Comparison of ENCODE assay signal across 27 cellular contexts in the genomic region with DNA sequence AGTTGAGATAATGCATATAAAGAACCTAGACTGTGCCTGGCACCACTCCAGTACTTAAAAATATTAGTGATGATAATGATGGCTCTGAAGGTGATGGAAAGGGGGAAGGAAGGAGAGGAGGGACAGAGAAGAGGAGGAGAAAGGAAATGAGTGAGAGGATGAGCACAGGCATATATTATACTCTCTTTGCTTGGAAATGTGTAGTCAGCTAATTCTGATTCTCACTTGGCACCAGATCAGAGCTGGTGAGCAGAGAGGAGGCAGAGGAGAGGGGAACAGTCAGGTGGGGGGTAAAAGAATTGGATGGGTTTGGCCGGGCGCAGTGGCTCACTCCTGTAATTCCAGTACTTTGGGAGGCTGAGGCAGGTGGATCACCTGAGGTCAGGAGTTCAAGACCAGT. TPM values are rescaled to one million over a fixed set of nuclear protein-coding genes. Genes with fewer than 3 reads are reported as not detected.
"Had no signal": no experiment of that assay in that cellular context is flagged by ENCODE, and none has a peak within 500 bp of the region (broad histone marks: within the 10 kb centered on the region; RNA-seq: fewer than 3 reads in every experiment).

No MANE protein-coding gene starts in this region.

- H3K36me3 ChIP-seq: Peyer's patch, SJCRH30 had no signal

- H3K4me1 ChIP-seq: Peyer's patch, SJCRH30 had no signal

- H3K4me3 ChIP-seq: PC-9, Peyer's patch, SJCRH30 had no signal

- H3K4me3 Mint-ChIP-seq: IgD-negative memory B cell had no signal

- H3K27me3 ChIP-seq: Peyer's patch, SJCRH30 had no signal

- ATAC-seq: Right ventricle myocardium inferior had no signal

- H3K27ac ChIP-seq: PC-9, Peyer's patch, SJCRH30 had no signal

- H3K9me3 ChIP-seq: Peyer's patch, SJCRH30 had no signal

- H3K27ac Mint-ChIP-seq: IgD-negative memory B cell had no signal

- H3K4me2 ChIP-seq: PC-9 had no signal

- DNase-seq: KBM-7; MV-4-11; NCI-H1048; NCI-H1105; NCI-H1417; NCI-H1436 treated with DMSO at 0.1 percent for 48 hours; NCI-H1694 treated with DMSO at 0.1 percent for 48 hours; NCI-H1930; NCI-H2081; NCI-H2107; NCI-H2227 treated with DMSO at 0.1 percent for 48 hours; NCI-H524; NCI-H526 treated with DMSO at 0.1 percent for 48 hours; NCI-H748 treated with DMSO at 0.1 percent for 48 hours; NK-92 treated with Interleukin-12 subunit alpha and Interleukin-12 subunit beta, amount 100 ng/mL, for 24 hours; PC-9; Peyer's patch; SHP77 treated with DMSO at 0.1 percent for 48 hours; SJCRH30 had no signal

RNA-seq across cellular contexts. Expression of a gene that starts 24.3 kb away (rescaled TPM):
- total RNA-seq: HT1080, LHCN-M2, MCF 10A, NCI-H460, OCI-LY7, PC-9, RPMI7951, SJCRH30 had no signal
- polyA plus RNA-seq: IgD-negative memory B cell had no signal

RNA-seq across cellular contexts. Expression of a gene that starts 54.8 kb away (rescaled TPM):
- total RNA-seq: HT1080, LHCN-M2, NCI-H460, PC-9, Peyer's patch, Right ventricle myocardium inferior, RPMI7951, SJCRH30 had no signal
